ENCODE assay signal across 13 cellular contexts in genomic region chr22:43377486-43377995, GRCh38. TPM values are rescaled to one million over a fixed set of nuclear protein-coding genes. Genes with fewer than 3 reads are reported as not detected.
A peak's percentile ranks its signal among the peaks of the same experiment; 100 is the strongest.
DNase-seq lines count a peak whose midpoint lies in the region; ATAC-seq, FAIRE-seq and TF ChIP-seq lines count a peak whose summit lies in the region.
"Had no signal": no experiment of that assay in that cellular context is flagged by ENCODE, and none has a peak within 500 bp of the region (broad histone marks: within the 10 kb centered on the region; RNA-seq: fewer than 3 reads in every experiment).

No MANE protein-coding gene starts in this region.

- no peaks in the 10 kb centered on the region for H3K9me1 ChIP-seq in endothelial cell of umbilical vein (replicated peaks; ENCODE audit: control insufficient read depth, extremely low read depth, insufficient read depth, low read length)

- H3K9me3 ChIP-seq in BLaER1 treated with 17β-estradiol and CSF1 and Interleukin-3, amounts not matched to agents 10 nM and 100 nM (replicated peaks in 1 of 11), result peaks cover 8 to 14% (median 12%) of the 10 kb centered on the region in 11 experiments
- no peaks in the 10 kb centered on the region; the same call in 1 of the 2 replicates for H3K9me3 ChIP-seq in Loucy (ENCODE audit: insufficient read depth, low read depth, low read length)
- H3K9me3 ChIP-seq in endothelial cell of umbilical vein (replicated peaks; ENCODE audit: control insufficient read depth, insufficient read depth, low read length), result no peaks in the 10 kb centered on the region

- peaks cover 37 to 50% (median 47%) of the 10 kb centered on the region in 10 experiments for H3K4me1 ChIP-seq in BLaER1 treated with 17β-estradiol and CSF1 and Interleukin-3, amounts not matched to agents 10 nM and 100 nM
- H3K4me1 ChIP-seq in Loucy (ENCODE audit: insufficient read depth, low read length, poor library complexity, severe bottlenecking), result peaks cover 34% of the 10 kb centered on the region
- H3K4me1 ChIP-seq in endothelial cell of umbilical vein (ENCODE audit: control insufficient read depth, extremely low read depth, insufficient read depth, low read length), result no peaks in the 10 kb centered on the region

- CTCF ChIA-PET in endothelial cell of umbilical vein (lab: Charles Lee), result interaction anchor here (0.9 to 1.4 kb wide), 5 partner anchors 11 to 146 kb away, joined by 3 to 7 read pairs (median 3); no protein-coding TSS in a partner anchor

- no peak overlapping the region for H3K4me3 ChIP-seq in BLaER1 treated with 17β-estradiol and CSF1 and Interleukin-3, amounts not matched to agents 10 nM and 100 nM
- H3K4me3 ChIP-seq in Loucy (ENCODE audit: low read length, poor library complexity, severe bottlenecking) (peak overlapping the region; percentile 60), endothelial cell of umbilical vein (replicated peaks in 1 of 3; ENCODE audit: insufficient read depth in 1 of 3, low read depth in 1 of 3, low read length in 3 of 3) (no peak overlapping the region)
- H3K4me3 ChIP-seq: lung, SK-N-MC had no signal

- peaks cover 6% of the 10 kb centered on the region for H3F3A ChIP-seq in Loucy (ENCODE audit: low read depth)

- POLR2A ChIA-PET in endothelial cell of umbilical vein (lab: Charles Lee), result no interaction called here

- no peaks in the 10 kb centered on the region for H3K9me2 ChIP-seq in Loucy (replicated peaks; ENCODE audit: low read depth, low read length)

- H3K9me3 Mint-ChIP-seq in nephron, result peaks cover 25% of the 10 kb centered on the region

- no peaks in the 10 kb centered on the region for H4K20me1 ChIP-seq in BLaER1 treated with 17β-estradiol and CSF1 and Interleukin-3, amounts not matched to agents 10 nM and 100 nM
- no peaks in the 10 kb centered on the region for H4K20me1 ChIP-seq in Loucy (ENCODE audit: insufficient read depth, low read length, poor library complexity, severe bottlenecking)
- no peaks in the 10 kb centered on the region for H4K20me1 ChIP-seq in endothelial cell of umbilical vein (replicated peaks; ENCODE audit: control insufficient read depth, extremely low read depth, insufficient read depth, low read length)

- H3K27ac Mint-ChIP-seq in nephron, result peak overlapping the region; percentile 12 to 72 (median 65)

- peak overlapping the region in 1 of 3 experiments; percentile 15 for H3K4me3 Mint-ChIP-seq in nephron

- dilution Hi-C loops in endothelial cell of umbilical vein (cut with MboI; ENCODE audit: extremely low pct_ligation_motif_present, low sequenced_read_pairs), result no loop called here

- H3K79me2 ChIP-seq in Loucy (ENCODE audit: insufficient read depth, low read length) (no peaks in the 10 kb centered on the region), endothelial cell of umbilical vein (ENCODE audit: control insufficient read depth, insufficient read depth, low read length) (no peaks in the 10 kb centered on the region)

- TF ChIP-seq CTCF in Loucy (conservative IDR thresholded peaks at IDR 0.05; ENCODE audit: low read length) (no peak), endothelial cell of umbilical vein (IDR thresholded peaks at IDR 0.05; ENCODE audit: extremely low read depth in 1 of 2, insufficient read depth in 1 of 2, low read depth in 1 of 2, low read length in 2 of 2) (no peak), nephron (IDR thresholded peaks at IDR 0.05; ENCODE audit: unreplicated experiment in 3 of 3) (no peak)

- H3K36me3 Mint-ChIP-seq in nephron (ENCODE audit: low read depth), result peaks cover 4% of the 10 kb centered on the region

- DNase-seq in endothelial cell of umbilical vein (ENCODE audit: low read depth, low spot score) (peak; percentile 16), iPS-NIHi11 (ENCODE audit: low spot score) (no peak), DMS79 (lab: John Stamatoyannopoulos, UW) (no peak)
- DNase-seq: NCI-H2171 treated with DMSO at 0.1 percent for 48 hours had no signal

- FAIRE-seq in endothelial cell of umbilical vein (lab: Jason Lieb, UNC), result no peak

- H2AFZ ChIP-seq in Loucy (ENCODE audit: low read length) (no peak overlapping the region), endothelial cell of umbilical vein (ENCODE audit: low read depth, low read length) (no peak overlapping the region)

- ATAC-seq in GM19328 (IDR thresholded peaks at IDR 0.05; ENCODE audit: unreplicated experiment), result no peak
- no peak for ATAC-seq in GM19035 (IDR thresholded peaks at IDR 0.05; ENCODE audit: unreplicated experiment)

- no TSS peak for BruUV-seq in endothelial cell of umbilical vein (replicated peaks; lab: Mats Ljungman, UMichigan)

- no peak overlapping the region for H3K9ac ChIP-seq in BLaER1 treated with 17β-estradiol and CSF1 and Interleukin-3, amounts not matched to agents 10 nM and 100 nM
- H3K9ac ChIP-seq in Loucy (ENCODE audit: low read depth, low read length, poor library complexity, severe bottlenecking) (peak overlapping the region; percentile 32), endothelial cell of umbilical vein (replicated peaks; ENCODE audit: extremely low read depth, insufficient read depth, low read length) (no peak overlapping the region)

- peaks cover 47% of the 10 kb centered on the region for H3K27me3 Mint-ChIP-seq in nephron (ENCODE audit: low read depth)

- 0 out of 22 replicates have a peak overlapping the region, but pooled peaks of 1 of the 11 experiments have one; percentile 12 for H3K27ac ChIP-seq in BLaER1 treated with 17β-estradiol and CSF1 and Interleukin-3, amounts not matched to agents 10 nM and 100 nM
- no peak overlapping the region for H3K27ac ChIP-seq in endothelial cell of umbilical vein (ENCODE audit: insufficient read depth, low read depth, low read length)
- H3K27ac ChIP-seq: SK-N-MC had no signal

- no peak for TF ChIP-seq POLR2A in endothelial cell of umbilical vein (IDR thresholded peaks at IDR 0.05; ENCODE audit: low read depth, low read length)

- H3K4me2 ChIP-seq in BLaER1 treated with 17β-estradiol and CSF1 and Interleukin-3, amounts not matched to agents 10 nM and 100 nM, result peak overlapping the region; percentile 64 to 87 (median 76)
- H3K4me2 ChIP-seq in Loucy (ENCODE audit: low read depth, low read length, poor library complexity, severe bottlenecking), result peak overlapping the region; percentile 76
- H3K4me2 ChIP-seq in endothelial cell of umbilical vein (ENCODE audit: insufficient read depth, low read length), result no peak overlapping the region

- peaks cover 30% of the 10 kb centered on the region for H3K4me1 Mint-ChIP-seq in nephron

- H3K27me3 ChIP-seq in BLaER1 treated with 17β-estradiol and CSF1 and Interleukin-3, amounts not matched to agents 10 nM and 100 nM, result no peaks in the 10 kb centered on the region
- H3K27me3 ChIP-seq in Loucy (ENCODE audit: insufficient read depth, low read length, poor library complexity, severe bottlenecking), result peaks cover 11% of the 10 kb centered on the region
- H3K27me3 ChIP-seq in endothelial cell of umbilical vein (ENCODE audit: control insufficient read depth in 2 of 2, insufficient read depth in 2 of 2, low read length in 2 of 2), result peaks cover 17 to 26% of the 10 kb centered on the region in 2 experiments

- intact Hi-C loops in endothelial cell of umbilical vein (cut with micrococcal nuclease), result no loop called here

- no peaks in the 10 kb centered on the region for H3K36me3 ChIP-seq in BLaER1 treated with 17β-estradiol and CSF1 and Interleukin-3, amounts not matched to agents 10 nM and 100 nM
- no peaks in the 10 kb centered on the region for H3K36me3 ChIP-seq in Loucy (ENCODE audit: insufficient read depth, low read length)
- H3K36me3 ChIP-seq in endothelial cell of umbilical vein (ENCODE audit: control insufficient read depth in 2 of 2, extremely low read depth in 1 of 2, insufficient read depth in 2 of 2, low read length in 2 of 2), result no peaks in the 10 kb centered on the region

TF ChIP-seq in endothelial cell of umbilical vein, 7 proteins besides CTCF, POLR2A, EP300 and RAD21:
- TF ChIP-seq FOS (IDR thresholded peaks at IDR 0.05; ENCODE audit: borderline replicate concordance, insufficient read depth, low read length), result no peak
- TF ChIP-seq GATA2 (IDR thresholded peaks at IDR 0.05; ENCODE audit: insufficient read depth, insufficient read length, low read depth, low read length), result no peak
- TF ChIP-seq MAX (IDR thresholded peaks at IDR 0.05; ENCODE audit: insufficient read depth, insufficient read length), result no peak
- no peak for TF ChIP-seq EZH2 (IDR thresholded peaks at IDR 0.05; ENCODE audit: borderline replicate concordance, low read depth, low read length, severe bottlenecking)
- no peak for TF ChIP-seq POLR2AphosphoS5 (IDR thresholded peaks at IDR 0.05; ENCODE audit: insufficient read depth, low read depth, low read length)
- no peak for TF ChIP-seq JUN (IDR thresholded peaks at IDR 0.05; ENCODE audit: borderline replicate concordance, insufficient read depth, insufficient read length, low read depth)
TF ChIP-seq in endothelial cell of umbilical vein: peak in this region for 0.

RNA-seq across cellular contexts. Expression of gene MPPED1, which starts 34.3 kb away (rescaled TPM):
- not detected in 2 replicates for total RNA-seq in endothelial cell of umbilical vein
- not detected in 2 replicates for polyA plus RNA-seq in endothelial cell of umbilical vein
- not detected in 2 replicates for polyA plus RNA-seq in endothelial cell of umbilical vein (2011; cell fraction: cytosol; rRNA removed)
- polyA plus RNA-seq in endothelial cell of umbilical vein (2011; cell fraction: nucleus; rRNA removed), result not detected in 2 replicates
- not detected in 2 replicates for polyA plus RNA-seq in endothelial cell of umbilical vein (2012)
- not detected in 2 replicates for polyA minus RNA-seq in endothelial cell of umbilical vein
- polyA minus RNA-seq in endothelial cell of umbilical vein (2011; cell fraction: cytosol; rRNA and poly(A)+ RNA removed), result not detected
- polyA minus RNA-seq in endothelial cell of umbilical vein (2011; cell fraction: nucleus; rRNA and poly(A)+ RNA removed), result not detected in 2 replicates
- total RNA-seq: epithelial cell of proximal tubule, HT-29 had no signal

RNA-seq across cellular contexts. Expression of gene SCUBE1, which starts 34.4 kb away (rescaled TPM):
- total RNA-seq in endothelial cell of umbilical vein, result not detected in 2 replicates
- polyA plus RNA-seq in endothelial cell of umbilical vein, result 0.07 TPM in 1 of 2 replicates, not detected in the other
- polyA plus RNA-seq in endothelial cell of umbilical vein (2011; cell fraction: cytosol; rRNA removed), result 0.04 TPM in 1 of 2 replicates, not detected in the other
- not detected in 2 replicates for polyA plus RNA-seq in endothelial cell of umbilical vein (2011; cell fraction: nucleus; rRNA removed)
- 0.31 and 0.53 TPM in 2 replicates for polyA plus RNA-seq in endothelial cell of umbilical vein (2012)
- not detected in 2 replicates for polyA minus RNA-seq in endothelial cell of umbilical vein
- not detected for polyA minus RNA-seq in endothelial cell of umbilical vein (2011; cell fraction: cytosol; rRNA and poly(A)+ RNA removed)
- polyA minus RNA-seq in endothelial cell of umbilical vein (2011; cell fraction: nucleus; rRNA and poly(A)+ RNA removed), result not detected in 2 replicates
- total RNA-seq: epithelial cell of proximal tubule had no signal
